8 cellular contexts compared by ENCODE assay signal in the genomic region with DNA sequence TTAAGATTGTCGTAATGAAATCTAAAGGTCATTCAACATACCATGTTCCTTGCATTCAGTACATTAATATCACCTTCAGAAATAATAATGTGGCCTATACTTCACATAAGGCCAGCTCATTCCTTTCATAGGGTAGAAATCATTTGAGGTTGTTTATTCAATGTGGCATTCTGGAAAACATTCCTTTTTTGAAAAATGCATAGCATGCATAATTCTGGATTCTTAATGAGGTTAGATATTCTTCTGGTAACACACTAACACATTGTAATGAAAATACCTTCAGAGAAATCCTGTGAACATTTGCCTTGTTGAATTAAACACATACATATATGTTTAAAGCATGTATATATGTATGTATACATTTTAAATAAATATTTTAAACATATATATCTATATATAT.
"Had no signal": no experiment of that assay in that cellular context is flagged by ENCODE, and none has a peak within 500 bp of the region (broad histone marks: within the 10 kb centered on the region; RNA-seq: fewer than 3 reads in every experiment).

No MANE protein-coding gene starts in this region.

- FAIRE-seq: H1, H54 had no signal

- H3K27ac ChIP-seq: HL-60 had no signal

- H3K27me3 Mint-ChIP-seq: IgD-negative memory B cell had no signal

- H3K27ac Mint-ChIP-seq: GM23338, H9, IgD-negative memory B cell had no signal

- DNase-seq: H9, HCEC 1CT, KG1 had no signal

- ATAC-seq: GM23338 had no signal

- H3K4me3 ChIP-seq: GM23338 had no signal

- H3K4me3 Mint-ChIP-seq: GM23338, H9, IgD-negative memory B cell had no signal

- H3K36me3 Mint-ChIP-seq: IgD-negative memory B cell had no signal

- H3K4me1 Mint-ChIP-seq: H9, IgD-negative memory B cell had no signal

- H3K9me3 Mint-ChIP-seq: GM23338, H9 had no signal

- H2AFZ ChIP-seq: GM23338 had no signal

- H3K4me2 ChIP-seq: GM23338 had no signal
